In the genomic region with DNA sequence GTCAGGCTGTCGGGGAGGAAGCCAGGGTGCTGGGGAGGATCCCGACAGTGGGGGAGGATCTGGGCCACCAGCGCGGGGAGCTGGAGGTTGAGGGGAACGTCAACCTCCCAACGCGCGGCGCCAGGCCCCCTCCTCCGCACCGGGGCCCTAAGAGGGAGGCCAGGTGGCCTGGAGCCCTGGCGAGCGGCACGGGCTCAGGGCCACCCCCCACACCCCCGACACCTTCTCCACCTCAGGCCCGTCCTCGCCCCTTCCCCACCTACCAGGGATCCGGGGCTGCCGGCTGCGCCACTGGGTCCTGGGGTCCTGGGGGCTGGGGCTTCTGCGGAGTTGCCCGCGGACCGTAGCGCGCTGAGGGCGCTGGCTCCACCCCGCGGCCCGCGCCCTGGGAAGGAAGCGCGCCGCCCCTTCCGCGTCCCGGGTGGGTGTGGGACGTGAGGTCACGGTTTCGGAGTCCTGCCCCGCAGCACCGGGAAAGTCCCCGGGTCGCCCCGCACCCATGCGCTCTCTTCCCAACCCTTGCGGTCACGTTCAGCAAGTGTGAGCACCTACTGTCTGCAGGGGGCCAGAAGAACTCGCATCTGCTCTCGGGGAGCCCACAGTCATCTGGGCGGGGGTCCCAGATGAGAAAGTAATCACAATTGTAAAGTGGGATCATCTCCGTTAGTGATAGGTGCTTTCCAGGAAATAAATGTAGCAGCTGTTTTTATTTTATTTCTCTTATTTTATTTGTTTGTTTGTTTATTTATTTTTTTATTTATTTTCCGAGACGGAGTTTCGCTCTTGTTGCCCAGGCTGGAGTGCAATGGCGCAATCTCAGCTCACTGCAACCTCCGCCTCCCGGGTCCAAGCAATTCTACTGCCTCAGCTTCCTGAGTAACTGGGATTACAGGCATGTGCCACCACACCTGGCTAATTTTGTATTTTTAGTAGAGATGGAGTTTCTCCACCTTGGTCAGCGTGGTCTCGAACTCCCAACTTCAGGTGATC, we compare ENCODE assay signal across 1 cellular context.
TF ChIP-seq lines count a peak whose summit lies in the region.

A gene (minus strand): TSS at position 362 of the 990 bp plus-strand sequence. CDS start 13,335 bp downstream, outside the sequence.

TF ChIP-seq in K562, 482 proteins besides CTCF, POLR2A, EP300 and RAD21 (continued from another document and continues in another):
- TF ChIP-seq, protein P1, sequence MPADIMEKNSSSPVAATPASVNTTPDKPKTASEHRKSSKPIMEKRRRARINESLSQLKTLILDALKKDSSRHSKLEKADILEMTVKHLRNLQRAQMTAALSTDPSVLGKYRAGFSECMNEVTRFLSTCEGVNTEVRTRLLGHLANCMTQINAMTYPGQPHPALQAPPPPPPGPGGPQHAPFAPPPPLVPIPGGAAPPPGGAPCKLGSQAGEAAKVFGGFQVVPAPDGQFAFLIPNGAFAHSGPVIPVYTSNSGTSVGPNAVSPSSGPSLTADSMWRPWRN (IDR thresholded peaks at IDR 0.05; ENCODE audit: low read depth) = no peak
- TF ChIP-seq SNRNP70 (optimal IDR thresholded peaks at IDR 0.05; ENCODE audit: low read depth, low read length) (no peak), HNRNPK (IDR thresholded peaks at IDR 0.05; ENCODE audit: low read depth, low read length, poor library complexity, severe bottlenecking) (no peak), CHCHD3 (CRISPR knock-in tag; IDR thresholded peaks at IDR 0.05) (no peak), ZKSCAN8 (CRISPR knock-in tag; IDR thresholded peaks at IDR 0.05) (peak; percentile 99), NFYB (IDR thresholded peaks at IDR 0.05; ENCODE audit: extremely low read depth, insufficient read length) (no peak), RBM15 (IDR thresholded peaks at IDR 0.05; ENCODE audit: insufficient read depth, low read length) (no peak), CAMTA2 (CRISPR knock-in tag; conservative IDR thresholded peaks at IDR 0.05) (no peak), SIX5 (IDR thresholded peaks at IDR 0.05; ENCODE audit: borderline replicate concordance in 1 of 2, insufficient read depth in 1 of 2, low read depth in 1 of 2, low read length in 2 of 2) (no peak), SPI1 (IDR thresholded peaks at IDR 0.05; ENCODE audit: borderline replicate concordance, low read depth, low read length) (no peak), SRSF3 (IDR thresholded peaks at IDR 0.05; ENCODE audit: insufficient read depth, low read length) (no peak), ZEB2 (IDR thresholded peaks at IDR 0.05) (no peak), SP1 (CRISPR knock-in tag; IDR thresholded peaks at IDR 0.05) (0 out of 2 replicates have a peak, but pooled peaks have one; percentile 27), JUNB (CRISPR knock-in tag; conservative IDR thresholded peaks at IDR 0.05) (no peak), POLR2AphosphoS2 (IDR thresholded peaks at IDR 0.05; ENCODE audit: low read length) (no peak), TEAD4 (IDR thresholded peaks at IDR 0.05; ENCODE audit: low read length) (no peak), TEAD4 (CRISPR knock-in tag; IDR thresholded peaks at IDR 0.05; ENCODE audit: borderline replicate concordance) (no peak), ZNF197 (CRISPR knock-in tag; IDR thresholded peaks at IDR 0.05; ENCODE audit: low read depth) (no peak), RBM34 (IDR thresholded peaks at IDR 0.05; ENCODE audit: borderline replicate concordance, insufficient read depth, low read length) (no peak), CBX3 (IDR thresholded peaks at IDR 0.05; ENCODE audit: borderline replicate concordance in 1 of 2, low read length in 2 of 2) (no peak; a peak in 1 of 3 replicates), HEY1 (CRISPR knock-in tag; IDR thresholded peaks at IDR 0.05; ENCODE audit: borderline replicate concordance) (no peak), ZKSCAN1 (IDR thresholded peaks at IDR 0.05; ENCODE audit: low read depth, low read length) (no peak), ILF3 (IDR thresholded peaks at IDR 0.05; ENCODE audit: borderline replicate concordance) (no peak), GABPB2 (CRISPR knock-in tag; conservative IDR thresholded peaks at IDR 0.05) (no peak), ARID2 (IDR thresholded peaks at IDR 0.05) (no peak), NCOA6 (IDR thresholded peaks at IDR 0.05) (no peak), MCM2 (IDR thresholded peaks at IDR 0.05; ENCODE audit: low read depth) (no peak), ERF (CRISPR knock-in tag; IDR thresholded peaks at IDR 0.05) (no peak), ZNF184 (CRISPR knock-in tag; IDR thresholded peaks at IDR 0.05) (no peak), CBFA2T2 (conservative IDR thresholded peaks at IDR 0.05) (no peak), ZC3H11A (IDR thresholded peaks at IDR 0.05; ENCODE audit: low read depth, low read length) (no peak), ZNF23 (CRISPR knock-in tag; IDR thresholded peaks at IDR 0.05) (no peak)
- TF ChIP-seq, protein P2, sequence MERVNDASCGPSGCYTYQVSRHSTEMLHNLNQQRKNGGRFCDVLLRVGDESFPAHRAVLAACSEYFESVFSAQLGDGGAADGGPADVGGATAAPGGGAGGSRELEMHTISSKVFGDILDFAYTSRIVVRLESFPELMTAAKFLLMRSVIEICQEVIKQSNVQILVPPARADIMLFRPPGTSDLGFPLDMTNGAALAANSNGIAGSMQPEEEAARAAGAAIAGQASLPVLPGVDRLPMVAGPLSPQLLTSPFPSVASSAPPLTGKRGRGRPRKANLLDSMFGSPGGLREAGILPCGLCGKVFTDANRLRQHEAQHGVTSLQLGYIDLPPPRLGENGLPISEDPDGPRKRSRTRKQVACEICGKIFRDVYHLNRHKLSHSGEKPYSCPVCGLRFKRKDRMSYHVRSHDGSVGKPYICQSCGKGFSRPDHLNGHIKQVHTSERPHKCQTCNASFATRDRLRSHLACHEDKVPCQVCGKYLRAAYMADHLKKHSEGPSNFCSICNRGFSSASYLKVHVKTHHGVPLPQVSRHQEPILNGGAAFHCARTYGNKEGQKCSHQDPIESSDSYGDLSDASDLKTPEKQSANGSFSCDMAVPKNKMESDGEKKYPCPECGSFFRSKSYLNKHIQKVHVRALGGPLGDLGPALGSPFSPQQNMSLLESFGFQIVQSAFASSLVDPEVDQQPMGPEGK (CRISPR knock-in tag; IDR thresholded peaks at IDR 0.05; ENCODE audit: borderline replicate concordance) = no peak
- TF ChIP-seq, protein P3, sequence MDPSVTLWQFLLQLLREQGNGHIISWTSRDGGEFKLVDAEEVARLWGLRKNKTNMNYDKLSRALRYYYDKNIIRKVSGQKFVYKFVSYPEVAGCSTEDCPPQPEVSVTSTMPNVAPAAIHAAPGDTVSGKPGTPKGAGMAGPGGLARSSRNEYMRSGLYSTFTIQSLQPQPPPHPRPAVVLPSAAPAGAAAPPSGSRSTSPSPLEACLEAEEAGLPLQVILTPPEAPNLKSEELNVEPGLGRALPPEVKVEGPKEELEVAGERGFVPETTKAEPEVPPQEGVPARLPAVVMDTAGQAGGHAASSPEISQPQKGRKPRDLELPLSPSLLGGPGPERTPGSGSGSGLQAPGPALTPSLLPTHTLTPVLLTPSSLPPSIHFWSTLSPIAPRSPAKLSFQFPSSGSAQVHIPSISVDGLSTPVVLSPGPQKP (CRISPR knock-in tag; IDR thresholded peaks at IDR 0.05) = no peak
- TF ChIP-seq, protein P4, sequence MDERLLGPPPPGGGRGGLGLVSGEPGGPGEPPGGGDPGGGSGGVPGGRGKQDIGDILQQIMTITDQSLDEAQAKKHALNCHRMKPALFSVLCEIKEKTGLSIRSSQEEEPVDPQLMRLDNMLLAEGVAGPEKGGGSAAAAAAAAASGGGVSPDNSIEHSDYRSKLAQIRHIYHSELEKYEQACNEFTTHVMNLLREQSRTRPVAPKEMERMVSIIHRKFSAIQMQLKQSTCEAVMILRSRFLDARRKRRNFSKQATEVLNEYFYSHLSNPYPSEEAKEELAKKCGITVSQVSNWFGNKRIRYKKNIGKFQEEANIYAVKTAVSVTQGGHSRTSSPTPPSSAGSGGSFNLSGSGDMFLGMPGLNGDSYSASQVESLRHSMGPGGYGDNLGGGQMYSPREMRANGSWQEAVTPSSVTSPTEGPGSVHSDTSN (CRISPR knock-in tag; IDR thresholded peaks at IDR 0.05; ENCODE audit: low read depth) = no peak
- TF ChIP-seq, protein P4 (tag; conservative IDR thresholded peaks at IDR 0.05; ENCODE audit: low read depth) = no peak
- TF ChIP-seq, protein P5, sequence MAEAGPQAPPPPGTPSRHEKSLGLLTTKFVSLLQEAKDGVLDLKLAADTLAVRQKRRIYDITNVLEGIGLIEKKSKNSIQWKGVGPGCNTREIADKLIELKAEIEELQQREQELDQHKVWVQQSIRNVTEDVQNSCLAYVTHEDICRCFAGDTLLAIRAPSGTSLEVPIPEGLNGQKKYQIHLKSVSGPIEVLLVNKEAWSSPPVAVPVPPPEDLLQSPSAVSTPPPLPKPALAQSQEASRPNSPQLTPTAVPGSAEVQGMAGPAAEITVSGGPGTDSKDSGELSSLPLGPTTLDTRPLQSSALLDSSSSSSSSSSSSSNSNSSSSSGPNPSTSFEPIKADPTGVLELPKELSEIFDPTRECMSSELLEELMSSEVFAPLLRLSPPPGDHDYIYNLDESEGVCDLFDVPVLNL (CRISPR knock-in tag; IDR thresholded peaks at IDR 0.05; ENCODE audit: low read depth) = no peak
- TF ChIP-seq, protein P6, sequence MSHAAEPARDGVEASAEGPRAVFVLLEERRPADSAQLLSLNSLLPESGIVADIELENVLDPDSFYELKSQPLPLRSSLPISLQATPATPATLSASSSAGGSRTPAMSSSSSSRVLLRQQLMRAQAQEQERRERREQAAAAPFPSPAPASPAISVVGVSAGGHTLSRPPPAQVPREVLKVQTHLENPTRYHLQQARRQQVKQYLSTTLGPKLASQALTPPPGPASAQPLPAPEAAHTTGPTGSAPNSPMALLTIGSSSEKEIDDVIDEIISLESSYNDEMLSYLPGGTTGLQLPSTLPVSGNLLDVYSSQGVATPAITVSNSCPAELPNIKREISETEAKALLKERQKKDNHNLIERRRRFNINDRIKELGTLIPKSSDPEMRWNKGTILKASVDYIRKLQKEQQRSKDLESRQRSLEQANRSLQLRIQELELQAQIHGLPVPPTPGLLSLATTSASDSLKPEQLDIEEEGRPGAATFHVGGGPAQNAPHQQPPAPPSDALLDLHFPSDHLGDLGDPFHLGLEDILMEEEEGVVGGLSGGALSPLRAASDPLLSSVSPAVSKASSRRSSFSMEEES (CRISPR knock-in tag; IDR thresholded peaks at IDR 0.05) = no peak
- TF ChIP-seq, protein P7, sequence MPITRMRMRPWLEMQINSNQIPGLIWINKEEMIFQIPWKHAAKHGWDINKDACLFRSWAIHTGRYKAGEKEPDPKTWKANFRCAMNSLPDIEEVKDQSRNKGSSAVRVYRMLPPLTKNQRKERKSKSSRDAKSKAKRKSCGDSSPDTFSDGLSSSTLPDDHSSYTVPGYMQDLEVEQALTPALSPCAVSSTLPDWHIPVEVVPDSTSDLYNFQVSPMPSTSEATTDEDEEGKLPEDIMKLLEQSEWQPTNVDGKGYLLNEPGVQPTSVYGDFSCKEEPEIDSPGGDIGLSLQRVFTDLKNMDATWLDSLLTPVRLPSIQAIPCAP (CRISPR knock-in tag; IDR thresholded peaks at IDR 0.05; ENCODE audit: borderline replicate concordance) = no peak
- TF ChIP-seq, protein P8, sequence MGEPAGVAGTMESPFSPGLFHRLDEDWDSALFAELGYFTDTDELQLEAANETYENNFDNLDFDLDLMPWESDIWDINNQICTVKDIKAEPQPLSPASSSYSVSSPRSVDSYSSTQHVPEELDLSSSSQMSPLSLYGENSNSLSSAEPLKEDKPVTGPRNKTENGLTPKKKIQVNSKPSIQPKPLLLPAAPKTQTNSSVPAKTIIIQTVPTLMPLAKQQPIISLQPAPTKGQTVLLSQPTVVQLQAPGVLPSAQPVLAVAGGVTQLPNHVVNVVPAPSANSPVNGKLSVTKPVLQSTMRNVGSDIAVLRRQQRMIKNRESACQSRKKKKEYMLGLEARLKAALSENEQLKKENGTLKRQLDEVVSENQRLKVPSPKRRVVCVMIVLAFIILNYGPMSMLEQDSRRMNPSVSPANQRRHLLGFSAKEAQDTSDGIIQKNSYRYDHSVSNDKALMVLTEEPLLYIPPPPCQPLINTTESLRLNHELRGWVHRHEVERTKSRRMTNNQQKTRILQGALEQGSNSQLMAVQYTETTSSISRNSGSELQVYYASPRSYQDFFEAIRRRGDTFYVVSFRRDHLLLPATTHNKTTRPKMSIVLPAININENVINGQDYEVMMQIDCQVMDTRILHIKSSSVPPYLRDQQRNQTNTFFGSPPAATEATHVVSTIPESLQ (CRISPR knock-in tag; IDR thresholded peaks at IDR 0.05) = no peak
- TF ChIP-seq, protein P9, sequence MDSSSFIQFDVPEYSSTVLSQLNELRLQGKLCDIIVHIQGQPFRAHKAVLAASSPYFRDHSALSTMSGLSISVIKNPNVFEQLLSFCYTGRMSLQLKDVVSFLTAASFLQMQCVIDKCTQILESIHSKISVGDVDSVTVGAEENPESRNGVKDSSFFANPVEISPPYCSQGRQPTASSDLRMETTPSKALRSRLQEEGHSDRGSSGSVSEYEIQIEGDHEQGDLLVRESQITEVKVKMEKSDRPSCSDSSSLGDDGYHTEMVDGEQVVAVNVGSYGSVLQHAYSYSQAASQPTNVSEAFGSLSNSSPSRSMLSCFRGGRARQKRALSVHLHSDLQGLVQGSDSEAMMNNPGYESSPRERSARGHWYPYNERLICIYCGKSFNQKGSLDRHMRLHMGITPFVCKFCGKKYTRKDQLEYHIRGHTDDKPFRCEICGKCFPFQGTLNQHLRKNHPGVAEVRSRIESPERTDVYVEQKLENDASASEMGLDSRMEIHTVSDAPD (CRISPR knock-in tag; IDR thresholded peaks at IDR 0.05) = no peak
- TF ChIP-seq, protein P10, sequence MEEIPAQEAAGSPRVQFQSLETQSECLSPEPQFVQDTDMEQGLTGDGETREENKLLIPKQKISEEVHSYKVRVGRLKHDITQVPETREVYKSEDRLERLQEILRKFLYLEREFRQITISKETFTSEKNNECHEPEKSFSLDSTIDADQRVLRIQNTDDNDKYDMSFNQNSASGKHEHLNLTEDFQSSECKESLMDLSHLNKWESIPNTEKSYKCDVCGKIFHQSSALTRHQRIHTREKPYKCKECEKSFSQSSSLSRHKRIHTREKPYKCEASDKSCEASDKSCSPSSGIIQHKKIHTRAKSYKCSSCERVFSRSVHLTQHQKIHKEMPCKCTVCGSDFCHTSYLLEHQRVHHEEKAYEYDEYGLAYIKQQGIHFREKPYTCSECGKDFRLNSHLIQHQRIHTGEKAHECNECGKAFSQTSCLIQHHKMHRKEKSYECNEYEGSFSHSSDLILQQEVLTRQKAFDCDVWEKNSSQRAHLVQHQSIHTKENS (CRISPR knock-in tag; IDR thresholded peaks at IDR 0.05) = no peak
- TF ChIP-seq, protein P11, sequence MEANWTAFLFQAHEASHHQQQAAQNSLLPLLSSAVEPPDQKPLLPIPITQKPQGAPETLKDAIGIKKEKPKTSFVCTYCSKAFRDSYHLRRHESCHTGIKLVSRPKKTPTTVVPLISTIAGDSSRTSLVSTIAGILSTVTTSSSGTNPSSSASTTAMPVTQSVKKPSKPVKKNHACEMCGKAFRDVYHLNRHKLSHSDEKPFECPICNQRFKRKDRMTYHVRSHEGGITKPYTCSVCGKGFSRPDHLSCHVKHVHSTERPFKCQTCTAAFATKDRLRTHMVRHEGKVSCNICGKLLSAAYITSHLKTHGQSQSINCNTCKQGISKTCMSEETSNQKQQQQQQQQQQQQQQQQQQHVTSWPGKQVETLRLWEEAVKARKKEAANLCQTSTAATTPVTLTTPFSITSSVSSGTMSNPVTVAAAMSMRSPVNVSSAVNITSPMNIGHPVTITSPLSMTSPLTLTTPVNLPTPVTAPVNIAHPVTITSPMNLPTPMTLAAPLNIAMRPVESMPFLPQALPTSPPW (CRISPR knock-in tag; IDR thresholded peaks at IDR 0.05) = peak; percentile 59
